ENCODE assay signal across 11 cellular contexts in the genomic region with DNA sequence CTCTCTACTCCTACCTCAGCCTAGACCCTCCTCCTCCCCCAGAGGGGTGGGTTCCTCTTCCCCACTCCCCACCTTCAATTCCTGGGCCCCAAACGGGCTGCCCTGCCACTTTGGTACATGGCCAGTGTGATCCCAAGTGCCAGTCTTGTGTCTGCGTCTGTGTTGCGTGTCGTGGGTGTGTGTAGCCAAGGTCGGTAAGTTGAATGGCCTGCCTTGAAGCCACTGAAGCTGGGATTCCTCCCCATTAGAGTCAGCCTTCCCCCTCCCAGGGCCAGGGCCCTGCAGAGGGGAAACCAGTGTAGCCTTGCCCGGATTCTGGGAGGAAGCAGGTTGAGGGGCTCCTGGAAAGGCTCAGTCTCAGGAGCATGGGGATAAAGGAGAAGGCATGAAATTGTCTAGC. TPM values are rescaled to one million over a fixed set of nuclear protein-coding genes. Genes with fewer than 3 reads are reported as not detected.
A peak's percentile ranks its signal among the peaks of the same experiment; 100 is the strongest.
DNase-seq lines count a peak whose midpoint lies in the region; ATAC-seq, FAIRE-seq and TF ChIP-seq lines count a peak whose summit lies in the region.
"Had no signal": no experiment of that assay in that cellular context is flagged by ENCODE, and none has a peak within 500 bp of the region (broad histone marks: within the 10 kb centered on the region; RNA-seq: fewer than 3 reads in every experiment).

No MANE protein-coding gene starts in this region.

- H4K20me1 ChIP-seq in H1 (replicated peaks in 1 of 2; ENCODE audit: control insufficient read depth in 1 of 2, insufficient read depth in 2 of 2, low read length in 2 of 2): no peaks in the 10 kb centered on the region

- peak; percentile 40 for DNase-seq in activated T-cell treated with anti-CD3 and anti-CD28 coated beads, Interleukin-2, amount 50 U/mL, for 1 hour
- no peak for DNase-seq in activated T-cell treated with anti-CD3 and anti-CD28 coated beads, Interleukin-2, amount 50 U/mL, for 48 hours
- DNase-seq in Panc1 (ENCODE audit: low read depth, low spot score) (no peak), H1 (ENCODE audit: low read depth in 1 of 2, low spot score in 2 of 2) (no peak), sciatic nerve (ENCODE audit: low spot score) (no peak), GM12892 (ENCODE audit: insufficient read length) (no peak)
- DNase-seq in effector memory CD4-positive, alpha-beta T cell: no peak

- peak overlapping the region; percentile 61 for H4K91ac ChIP-seq in H1 (replicated peaks; ENCODE audit: insufficient read length, low read length)

- H3K14ac ChIP-seq in H1 (ENCODE audit: insufficient read length): no peak overlapping the region

- no peak overlapping the region for H3K27ac ChIP-seq in Panc1 (ENCODE audit: low read length)
- H3K27ac ChIP-seq in H1 (ENCODE audit: low read depth, low read length): no peak overlapping the region
- H3K27ac ChIP-seq in effector memory CD4-positive, alpha-beta T cell (ENCODE audit: insufficient read depth, low read length, poor library complexity, severe bottlenecking): no peak overlapping the region
- H3K27ac ChIP-seq: adrenal gland had no signal

- in situ Hi-C loops in Panc1 (cut with HindIII; ENCODE audit: low pct_unique_long_range_greater_than_20kb, low sequenced_read_pairs): no loop called here

- H3K56ac ChIP-seq in H1 (replicated peaks; ENCODE audit: insufficient read length, low read depth, low read length): no peak overlapping the region

- H3K36me3 ChIP-seq in Panc1 (ENCODE audit: control insufficient read depth, insufficient read depth, low read length) (no peaks in the 10 kb centered on the region), H1 (ENCODE audit: control insufficient read depth in 2 of 4, insufficient read depth in 4 of 4, low read length in 3 of 4) (no peaks in the 10 kb centered on the region)
- H3K36me3 ChIP-seq in effector memory CD4-positive, alpha-beta T cell (ENCODE audit: control insufficient read depth, insufficient read depth, low read length): peaks cover 31% of the 10 kb centered on the region

- WGBS in H1 (ENCODE audit: extremely low coverage in 1 of 2, insufficient coverage in 1 of 2, insufficient read length in 1 of 2, insufficient replicate concordance in 2 of 2, low coverage in 1 of 2, low lambda C conversion rate in 2 of 2, missing lambda C conversion rate in 1 of 2), 2 experiments: 77% methylated on average over 6 of the region's 6 CpGs; no CpG with 5 or more reads in 1 of the 2 experiments

- H3K23me2 ChIP-seq in H1 (ENCODE audit: low read depth, low read length): no peaks in the 10 kb centered on the region; the same call in 1 of the 2 replicates

- H3K23ac ChIP-seq in H1 (ENCODE audit: insufficient read length): no peak overlapping the region

- peak overlapping the region; percentile 18 for H2BK120ac ChIP-seq in H1 (replicated peaks; ENCODE audit: low read depth, low read length)

- peak overlapping the region; percentile 75; the same call in 1 of the 2 replicates for H2AK5ac ChIP-seq in H1 (ENCODE audit: low read depth, low read length)

- no peak for FAIRE-seq in H1 (lab: Jason Lieb, UNC)
- FAIRE-seq in GM12892 (lab: Jason Lieb, UNC): no peak
- FAIRE-seq: small intestine had no signal

- peak; percentile 19 for ATAC-seq in Panc1
- ATAC-seq in sciatic nerve: peak; percentile 14
- ATAC-seq in GM18505 (IDR thresholded peaks at IDR 0.05; ENCODE audit: unreplicated experiment): no peak

- H4K8ac ChIP-seq in H1 (ENCODE audit: extremely low read depth, insufficient read depth, low read length): no peak overlapping the region

- no peak overlapping the region for H3K4me2 ChIP-seq in H1 (ENCODE audit: insufficient read depth in 1 of 2, low read depth in 2 of 2, low read length in 2 of 2)

- BruUV-seq in Panc1 (replicated peaks; lab: Mats Ljungman, UMichigan): no TSS peak

- peak overlapping the region; percentile 60; the same call in 1 of the 2 replicates for H3K18ac ChIP-seq in H1 (ENCODE audit: extremely low read depth, low read length)

- no peak overlapping the region for H2AFZ ChIP-seq in H1 (ENCODE audit: low read length)

- no peaks in the 10 kb centered on the region for H3K9me3 ChIP-seq in Panc1 (ENCODE audit: control insufficient read depth, insufficient read depth, low read depth, low read length)
- no peaks in the 10 kb centered on the region for H3K9me3 ChIP-seq in H1 (ENCODE audit: insufficient read depth in 2 of 2, low read depth in 1 of 2, low read length in 1 of 2)
- no peaks in the 10 kb centered on the region for H3K9me3 ChIP-seq in effector memory CD4-positive, alpha-beta T cell (ENCODE audit: control insufficient read depth, low read length)
- H3K9me3 ChIP-seq: adrenal gland had no signal

- no peak for TF ChIP-seq RAD21 in H1 (IDR thresholded peaks at IDR 0.05 in 1 of 2, conservative IDR thresholded peaks at IDR 0.05 in 1 of 2; ENCODE audit: low read depth in 2 of 2, low read length in 2 of 2)

- no peak for TF ChIP-seq CTCF in Panc1 (IDR thresholded peaks at IDR 0.05)
- TF ChIP-seq CTCF in H1 (IDR thresholded peaks at IDR 0.05; ENCODE audit: control extremely low read depth in 1 of 3, insufficient read depth in 1 of 3, low read depth in 1 of 3, low read length in 3 of 3): no peak

- peak overlapping the region; percentile 85; the same call in 1 of the 2 replicates for H2BK12ac ChIP-seq in H1 (ENCODE audit: low read depth, low read length)

- no peak for TF ChIP-seq POLR2A in H1 (IDR thresholded peaks at IDR 0.05; ENCODE audit: control extremely low read depth in 1 of 2, low read depth in 2 of 2, low read length in 2 of 2)
- TF ChIP-seq POLR2A in GM12892 (IDR thresholded peaks at IDR 0.05; ENCODE audit: low read depth, low read length): no peak
- TF ChIP-seq POLR2A in GM18505 (IDR thresholded peaks at IDR 0.05; ENCODE audit: borderline replicate concordance, extremely low read depth, insufficient read depth, insufficient read length): no peak

- no peak overlapping the region for H3K9ac ChIP-seq in H1 (replicated peaks in 1 of 4; ENCODE audit: extremely low read depth in 1 of 4, low read depth in 3 of 4, low read length in 3 of 4)

- no peaks in the 10 kb centered on the region for H3K79me2 ChIP-seq in H1 (ENCODE audit: control insufficient read depth in 1 of 2, insufficient read depth in 2 of 2, low read length in 2 of 2)

- POLR2A ChIA-PET in Panc1 (lab: Charles Lee) (no interaction called here), H1 (lab: Charles Lee; ENCODE audit: partially characterized antibody) (interaction anchor here (1.4 kb wide), 1 partner anchor 273 kb away, joined by 4 read pairs; the partner anchor contains the start of gene PLOD1)

- TF ChIP-seq EP300 in H1 (IDR thresholded peaks at IDR 0.05; ENCODE audit: borderline replicate concordance in 1 of 2, low read depth in 2 of 2, low read length in 2 of 2): no peak

- no peaks in the 10 kb centered on the region for H3K27me3 ChIP-seq in Panc1 (ENCODE audit: control insufficient read depth, insufficient read depth, low read length)
- H3K27me3 ChIP-seq in H1 (replicated peaks in 1 of 4; ENCODE audit: control insufficient read depth in 3 of 4, extremely low read depth in 1 of 4, insufficient read depth in 3 of 4, low read length in 3 of 4): no peaks in the 10 kb centered on the region
- no peaks in the 10 kb centered on the region for H3K27me3 ChIP-seq in effector memory CD4-positive, alpha-beta T cell (replicated peaks; ENCODE audit: control insufficient read depth, insufficient read depth, low read length, poor library complexity, severe bottlenecking)
- H3K27me3 ChIP-seq: adrenal gland had no signal

- intact Hi-C loops in Panc1 (cut with micrococcal nuclease; ENCODE audit: unreplicated experiment): loop anchor here (1.0 kb wide), 1 partner anchor 83 kb away; no protein-coding TSS in a partner anchor
- intact Hi-C loops in sciatic nerve (cut with DNase I): loop anchor here (2.0 kb wide), 1 partner anchor 81 kb away; no protein-coding TSS in a partner anchor

- no peak overlapping the region for H4K5ac ChIP-seq in H1 (ENCODE audit: insufficient read length, low read depth, low read length)

- peak overlapping the region; percentile 66; the same call in 1 of the 2 replicates for H2BK5ac ChIP-seq in H1 (ENCODE audit: low read depth, low read length)

- H3K4me1 ChIP-seq in Panc1 (ENCODE audit: control insufficient read depth, insufficient read depth, low read length): peaks cover 8% of the 10 kb centered on the region; the same call in 1 of the 2 replicates
- peaks cover 3 to 9% (median 4%) of the 10 kb centered on the region in 4 experiments; a peak in 6 of 7 replicates for H3K4me1 ChIP-seq in H1 (replicated peaks in 1 of 4; ENCODE audit: control insufficient read depth in 3 of 4, insufficient read depth in 4 of 4, low read length in 3 of 4)
- H3K4me1 ChIP-seq in effector memory CD4-positive, alpha-beta T cell (ENCODE audit: control insufficient read depth, insufficient read depth, low read length, poor library complexity, severe bottlenecking): peaks cover 45% of the 10 kb centered on the region
- H3K4me1 ChIP-seq: adrenal gland had no signal

- no peak overlapping the region for H3K4me3 ChIP-seq in Panc1 (ENCODE audit: low read depth in 2 of 2, low read length in 2 of 2)
- H3K4me3 ChIP-seq in H1 (ENCODE audit: extremely low read depth in 1 of 4, insufficient read depth in 2 of 4, low read depth in 3 of 4, low read length in 4 of 4): no peak overlapping the region
- no peak overlapping the region for H3K4me3 ChIP-seq in effector memory CD4-positive, alpha-beta T cell (ENCODE audit: insufficient read depth, low read depth, low read length, poor library complexity, severe bottlenecking)
- H3K4me3 ChIP-seq: adrenal gland had no signal

- no peak overlapping the region for H3K4ac ChIP-seq in H1 (replicated peaks; ENCODE audit: insufficient read length, low read depth, low read length)

- peak overlapping the region; percentile 92; the same call in 1 of the 2 replicates for H2BK15ac ChIP-seq in H1 (ENCODE audit: low read length)

- 0 out of 2 replicates have a peak overlapping the region, but pooled peaks have one; percentile 89 for H2BK20ac ChIP-seq in H1 (ENCODE audit: low read length)

- CTCF ChIA-PET in Panc1 (lab: Charles Lee) (interaction anchor here (2.9 kb wide), 1 partner anchor 84 kb away, joined by 19 read pairs; no protein-coding TSS in a partner anchor), H1 (lab: Charles Lee; ENCODE audit: partially characterized antibody) (interaction anchor here (0.6 to 17.0 kb wide), 22 partner anchors 9 to 170 kb away, joined by 3 to 503 read pairs (median 4); no protein-coding TSS in a partner anchor)

- no peaks in the 10 kb centered on the region for H3K79me1 ChIP-seq in H1 (ENCODE audit: low read depth, low read length)

RNA-seq across cellular contexts. Expression of gene VPS13D, which starts 21.6 kb away (rescaled TPM):
- total RNA-seq in Panc1 (2021; ENCODE audit: unreplicated experiment): 33.1 TPM
- polyA plus RNA-seq in Panc1 (2012; ENCODE audit: insufficient read length): 16.3 TPM
- total RNA-seq in H1 (2021; fragmentation: NEBNext Ultra II Directional; extraction: Animal tissue kit (Norgen Biotek cat#: 25700)): 31.2 and 32.7 TPM in 2 replicates
- 9.7 and 10.9 TPM in 2 replicates for polyA plus RNA-seq in H1 (2011; rRNA removed)
- 14.7 TPM for polyA plus RNA-seq in H1 (2011; cell fraction: cytosol; rRNA removed)
- 27.4 TPM for polyA plus RNA-seq in H1 (2011; cell fraction: nucleus; rRNA removed)
- polyA plus RNA-seq in H1 (2012, experiment 1 of 2): 13.6 to 16.4 TPM (median 14.6 TPM) in 4 replicates
- 1.1 TPM for polyA plus RNA-seq in H1 (2012, experiment 2 of 2)
- polyA plus RNA-seq in H1 (2013, experiment 1 of 2): 5.6 TPM
- 6.0 TPM for polyA plus RNA-seq in H1 (2013, experiment 2 of 2)
- polyA minus RNA-seq in H1 (2011; rRNA and poly(A)+ RNA removed): 64.9 and 68.5 TPM in 2 replicates
- polyA minus RNA-seq in H1 (2011; cell fraction: cytosol; rRNA and poly(A)+ RNA removed): 33.0 TPM
- polyA minus RNA-seq in H1 (2011; cell fraction: nucleus; rRNA and poly(A)+ RNA removed): 80.2 TPM
- total RNA-seq in sciatic nerve: 123 TPM
- 6.5 TPM for polyA plus RNA-seq in GM12892 (2012; ENCODE audit: missing spikeins)

RNA-seq across cellular contexts. Expression of gene TNFRSF1B, which starts 41.5 kb away (rescaled TPM):
- total RNA-seq in Panc1 (2021; ENCODE audit: unreplicated experiment) (18.8 TPM), sciatic nerve (90.9 TPM)
- polyA plus RNA-seq in Panc1 (2012; ENCODE audit: insufficient read length): 11.3 TPM
- total RNA-seq in H1 (2021; fragmentation: NEBNext Ultra II Directional; extraction: Animal tissue kit (Norgen Biotek cat#: 25700)): 2.8 and 2.9 TPM in 2 replicates
- 1.7 and 2.4 TPM in 2 replicates for polyA plus RNA-seq in H1 (2011; rRNA removed)
- polyA plus RNA-seq in H1 (2011; cell fraction: cytosol; rRNA removed): 1.8 TPM
- polyA plus RNA-seq in H1 (2011; cell fraction: nucleus; rRNA removed): 2.5 TPM
- polyA plus RNA-seq in H1 (2012, experiment 1 of 2): 1.3 to 2.6 TPM (median 2.1 TPM) in 4 replicates
- 1.3 TPM for polyA plus RNA-seq in H1 (2012, experiment 2 of 2)
- polyA plus RNA-seq in H1 (2013, experiment 1 of 2): 2.9 TPM
- polyA plus RNA-seq in H1 (2013, experiment 2 of 2): 3.5 TPM
- polyA minus RNA-seq in H1 (2011; rRNA and poly(A)+ RNA removed): 1.1 and 1.5 TPM in 2 replicates
- 0.88 TPM for polyA minus RNA-seq in H1 (2011; cell fraction: cytosol; rRNA and poly(A)+ RNA removed)
- 0.90 TPM for polyA minus RNA-seq in H1 (2011; cell fraction: nucleus; rRNA and poly(A)+ RNA removed)
- polyA plus RNA-seq in GM12892 (2012; ENCODE audit: missing spikeins): 24.1 TPM
- total RNA-seq: RPMI7951 had no signal
